ENCODE assay signal across 9 cellular contexts in genomic region chr6:17392978-17393334, GRCh38. TPM values are rescaled to one million over a fixed set of nuclear protein-coding genes. Genes with fewer than 3 reads are reported as not detected.
DNase-seq lines count a peak whose midpoint lies in the region; ATAC-seq, FAIRE-seq and TF ChIP-seq lines count a peak whose summit lies in the region.
"Had no signal": no experiment of that assay in that cellular context is flagged by ENCODE, and none has a peak within 500 bp of the region (broad histone marks: within the 10 kb centered on the region; RNA-seq: fewer than 3 reads in every experiment).

No MANE protein-coding gene starts in this region.

- H3K27me3 Mint-ChIP-seq in HFFc6 (ENCODE audit: insufficient read depth), result peaks cover 3% of the 10 kb centered on the region
- peaks cover 50% of the 10 kb centered on the region for H3K27me3 Mint-ChIP-seq in stimulated activated naive CD8-positive, alpha-beta T cell treated with anti-CD3 and anti-CD28 coated beads, Interleukin-15, amount 100 ng/mL, for 72 hours

- peak overlapping the region; percentile 68 for H2AFZ ChIP-seq in keratinocyte (ENCODE audit: control insufficient read depth, low read length)

- H3K9ac ChIP-seq in keratinocyte (ENCODE audit: control insufficient read depth, extremely low read depth, insufficient read depth, low read length), result peak overlapping the region; percentile 77

- peaks cover 60% of the 10 kb centered on the region for H3K4me1 Mint-ChIP-seq in HFFc6 (ENCODE audit: low read depth)
- peaks cover 9% of the 10 kb centered on the region for H3K4me1 Mint-ChIP-seq in stimulated activated naive CD8-positive, alpha-beta T cell treated with anti-CD3 and anti-CD28 coated beads, Interleukin-15, amount 100 ng/mL, for 72 hours

- TF ChIP-seq POLR2A in body of pancreas (IDR thresholded peaks at IDR 0.05) (no peak), GM12892 (IDR thresholded peaks at IDR 0.05; ENCODE audit: low read depth, low read length) (no peak)

- no peak for DNase-seq in HFFc6
- no peak for DNase-seq in body of pancreas
- no peak for DNase-seq in keratinocyte (ENCODE audit: low read depth, low spot score)
- DNase-seq in SIG-M5 treated with dmso at 0.1 percent for 504 hours (lab: John Stamatoyannopoulos, UW; ENCODE audit: unreplicated experiment), result no peak
- DNase-seq in stimulated activated naive CD8-positive, alpha-beta T cell treated with anti-CD3 and anti-CD28 coated beads, Interleukin-15, amount 100 ng/mL, for 72 hours, result no peak
- no peak for DNase-seq in GM12892 (ENCODE audit: insufficient read length)
- DNase-seq: activated CD8-positive, alpha-beta memory T cell treated with anti-CD3 and anti-CD28 coated beads for 24 hours had no signal

- H3K27ac ChIP-seq in body of pancreas, result peak overlapping the region; percentile 87 to 96 (median 88)
- H3K27ac ChIP-seq in keratinocyte (ENCODE audit: control insufficient read depth, insufficient read depth, low read length), result peak overlapping the region; percentile 62
- peak overlapping the region in 14 of 21 experiments; percentile 1 to 83 (median 58) for H3K27ac ChIP-seq in skin epidermis

- H3K4me1 ChIP-seq in body of pancreas (peaks cover 10% of the 10 kb centered on the region), keratinocyte (ENCODE audit: control insufficient read depth, extremely low read depth, insufficient read depth, low read length) (peaks cover 28% of the 10 kb centered on the region)

- H3K36me3 ChIP-seq in body of pancreas (replicated peaks in 1 of 2; ENCODE audit: insufficient read depth in 1 of 2, low read depth in 2 of 2) (no peaks in the 10 kb centered on the region), keratinocyte (ENCODE audit: control insufficient read depth in 2 of 2, extremely low read depth in 1 of 2, insufficient read depth in 2 of 2, low read length in 2 of 2) (no peaks in the 10 kb centered on the region)

- peak overlapping the region; percentile 94 for H3K4me3 Mint-ChIP-seq in HFFc6
- H3K4me3 Mint-ChIP-seq in stimulated activated naive CD8-positive, alpha-beta T cell treated with anti-CD3 and anti-CD28 coated beads, Interleukin-15, amount 100 ng/mL, for 72 hours, result no peak overlapping the region

- FAIRE-seq in keratinocyte (lab: Jason Lieb, UNC) (no peak), GM12892 (lab: Jason Lieb, UNC) (no peak)

- no peak for ATAC-seq in body of pancreas
- no peak for ATAC-seq in GM21515 (IDR thresholded peaks at IDR 0.05; ENCODE audit: unreplicated experiment)
- no peak for ATAC-seq in stimulated activated naive CD8-positive, alpha-beta T cell treated with anti-CD3 and anti-CD28 coated beads, Interleukin-15, amount 100 ng/mL, for 72 hours

- H4K20me1 ChIP-seq in keratinocyte (ENCODE audit: control insufficient read depth, extremely low read depth, insufficient read depth, low read length), result no peaks in the 10 kb centered on the region

- H3K9me3 ChIP-seq in body of pancreas (no peaks in the 10 kb centered on the region), keratinocyte (ENCODE audit: control insufficient read depth, low read depth, low read length) (no peaks in the 10 kb centered on the region)

- H3K79me2 ChIP-seq in keratinocyte (ENCODE audit: control insufficient read depth, insufficient read depth, low read length), result peaks cover 24% of the 10 kb centered on the region

- 11 to 15% methylated on average over 5 of the region's 5 CpGs for WGBS in body of pancreas, 2 donors

- TF ChIP-seq CTCF in HFFc6 (IDR thresholded peaks at IDR 0.05) (no peak), body of pancreas (IDR thresholded peaks at IDR 0.05) (no peak), keratinocyte (optimal IDR thresholded peaks at IDR 0.05 in 1 of 3, IDR thresholded peaks at IDR 0.05 in 1 of 3, conservative IDR thresholded peaks at IDR 0.05 in 1 of 3; ENCODE audit: extremely low read depth in 1 of 3, insufficient read depth in 2 of 3, low read length in 3 of 3) (no peak)

- peak overlapping the region; percentile 94 for H3K27ac Mint-ChIP-seq in HFFc6
- H3K27ac Mint-ChIP-seq in stimulated activated naive CD8-positive, alpha-beta T cell treated with anti-CD3 and anti-CD28 coated beads, Interleukin-15, amount 100 ng/mL, for 72 hours, result no peak overlapping the region

- peaks cover 28% of the 10 kb centered on the region for H3K36me3 Mint-ChIP-seq in HFFc6 (ENCODE audit: low read depth)

- H3K9me3 Mint-ChIP-seq in HFFc6, result no peaks in the 10 kb centered on the region
- H3K9me3 Mint-ChIP-seq in stimulated activated naive CD8-positive, alpha-beta T cell treated with anti-CD3 and anti-CD28 coated beads, Interleukin-15, amount 100 ng/mL, for 72 hours, result no peaks in the 10 kb centered on the region

- intact Hi-C loops in body of pancreas (cut with DNase I), result no loop called here

- H3K4me2 ChIP-seq in keratinocyte (ENCODE audit: control insufficient read depth, extremely low read depth, insufficient read depth, low read depth, low read length), result peak overlapping the region; percentile 85

- no peak overlapping the region for H3K4me3 ChIP-seq in body of pancreas
- H3K4me3 ChIP-seq in keratinocyte (ENCODE audit: control insufficient read depth in 2 of 3, extremely low read depth in 1 of 3, insufficient read depth in 2 of 3, low read depth in 1 of 3, low read length in 3 of 3), result peak overlapping the region; percentile 79 to 83 (median 81)
- peak overlapping the region; percentile 38 to 79 (median 51) for H3K4me3 ChIP-seq in skin epidermis

- H3K9me1 ChIP-seq in keratinocyte (ENCODE audit: control insufficient read depth, extremely low read depth, insufficient read depth, low read length), result no peaks in the 10 kb centered on the region

- dilution Hi-C loops in keratinocyte (cut with MboI; ENCODE audit: extremely low pct_ligation_motif_present, low sequenced_read_pairs), result no loop called here

- H3K27me3 ChIP-seq in body of pancreas, result no peaks in the 10 kb centered on the region
- no peaks in the 10 kb centered on the region for H3K27me3 ChIP-seq in keratinocyte (ENCODE audit: control insufficient read depth, extremely low read depth, insufficient read depth, low read length)

RNA-seq across cellular contexts. Expression of gene CAP2, which starts 0.4 kb away (rescaled TPM):
- 10 to 100 TPM; 65.1 to 82.3 (median 67.9) TPM for total RNA-seq in HFFc6 (2021; fragmentation: NEBNext Ultra II Directional; extraction: Animal tissue kit (Norgen Biotek cat#: 25700))
- 1 to 10 TPM; 2.3 to 5.7 TPM for total RNA-seq in body of pancreas
- polyA plus RNA-seq in keratinocyte, result 9.1 to 12.1 TPM (median 11.0 TPM) in 3 replicates
- 9.1 TPM for polyA plus RNA-seq in keratinocyte (2011; ENCODE audit: low read depth)
- 6.8 and 11.1 TPM in 2 replicates for polyA plus RNA-seq in keratinocyte (2011; cell fraction: cytosol; rRNA removed)
- polyA plus RNA-seq in keratinocyte (2011; cell fraction: nucleus; rRNA removed), result 18.3 and 19.3 TPM in 2 replicates
- 4.2 and 6.5 TPM in 2 replicates for polyA plus RNA-seq in keratinocyte (2012; ENCODE audit: low replicate concordance)
- 7.4 to 9.7 TPM (median 9.0 TPM) in 3 replicates for polyA minus RNA-seq in keratinocyte
- polyA minus RNA-seq in keratinocyte (2011; cell fraction: cytosol; rRNA and poly(A)+ RNA removed), result 5.8 TPM
- polyA minus RNA-seq in keratinocyte (2011; cell fraction: nucleus; rRNA and poly(A)+ RNA removed), result 9.6 and 12.2 TPM in 2 replicates
- polyA plus RNA-seq in GM12892 (2012; ENCODE audit: missing spikeins), result not detected

Comparison
In these comparisons a context has a peak if more than half of its experiments do, and no peak if none do; other contexts are left out.
1. H3K4me3 ChIP-seq: peak in keratinocyte (3 of 3) and skin epidermis (7 of 7); none in body of pancreas (0 of 2).
2. RNA of gene CAP2, which starts 0.4 kb away (total RNA-seq): 65.1 to 82.3 TPM in HFFc6; 2.3 to 5.7 TPM in body of pancreas; every median in the first group is over 4 times any median in the second.
3. Peak in every context shown above with its lines, with median percentiles within 50 percentile points of each other: H3K27ac ChIP-seq.